Comparison of ENCODE assay signal across 2 cellular contexts in genomic region chrX:52819788-52820187, GRCh38.
TF ChIP-seq lines count a peak whose summit lies in the region.

No MANE protein-coding gene starts in this region.

TF ChIP-seq in HepG2, 621 proteins besides CTCF, POLR2A, EP300 and RAD21:
- TF ChIP-seq, protein P1, sequence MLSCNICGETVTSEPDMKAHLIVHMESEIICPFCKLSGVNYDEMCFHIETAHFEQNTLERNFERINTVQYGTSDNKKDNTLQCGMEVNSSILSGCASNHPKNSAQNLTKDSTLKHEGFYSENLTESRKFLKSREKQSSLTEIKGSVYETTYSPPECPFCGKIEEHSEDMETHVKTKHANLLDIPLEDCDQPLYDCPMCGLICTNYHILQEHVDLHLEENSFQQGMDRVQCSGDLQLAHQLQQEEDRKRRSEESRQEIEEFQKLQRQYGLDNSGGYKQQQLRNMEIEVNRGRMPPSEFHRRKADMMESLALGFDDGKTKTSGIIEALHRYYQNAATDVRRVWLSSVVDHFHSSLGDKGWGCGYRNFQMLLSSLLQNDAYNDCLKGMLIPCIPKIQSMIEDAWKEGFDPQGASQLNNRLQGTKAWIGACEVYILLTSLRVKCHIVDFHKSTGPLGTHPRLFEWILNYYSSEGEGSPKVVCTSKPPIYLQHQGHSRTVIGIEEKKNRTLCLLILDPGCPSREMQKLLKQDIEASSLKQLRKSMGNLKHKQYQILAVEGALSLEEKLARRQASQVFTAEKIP (CRISPR knock-in tag; IDR thresholded peaks at IDR 0.05; ENCODE audit: borderline replicate concordance) = no peak
- TF ChIP-seq NFYB (CRISPR knock-in tag; IDR thresholded peaks at IDR 0.05) (no peak), ZNF44 (CRISPR knock-in tag; IDR thresholded peaks at IDR 0.05) (no peak), ZSCAN30 (CRISPR knock-in tag; IDR thresholded peaks at IDR 0.05) (no peak), SIN3A (IDR thresholded peaks at IDR 0.05; ENCODE audit: borderline replicate concordance, low read depth, low read length) (no peak), SOX6 (IDR thresholded peaks at IDR 0.05) (no peak), SOX6 (CRISPR knock-in tag; IDR thresholded peaks at IDR 0.05) (no peak), MAFK (conservative IDR thresholded peaks at IDR 0.05 in 1 of 2, IDR thresholded peaks at IDR 0.05 in 1 of 2; ENCODE audit: low read length in 2 of 2) (peak; percentile 8 to 72; a peak in 2 of 4 replicates), NR3C1 (CRISPR knock-in tag; IDR thresholded peaks at IDR 0.05) (no peak), MAFF (IDR thresholded peaks at IDR 0.05; ENCODE audit: low read depth, low read length) (peak; percentile 42)
- TF ChIP-seq, protein P2, sequence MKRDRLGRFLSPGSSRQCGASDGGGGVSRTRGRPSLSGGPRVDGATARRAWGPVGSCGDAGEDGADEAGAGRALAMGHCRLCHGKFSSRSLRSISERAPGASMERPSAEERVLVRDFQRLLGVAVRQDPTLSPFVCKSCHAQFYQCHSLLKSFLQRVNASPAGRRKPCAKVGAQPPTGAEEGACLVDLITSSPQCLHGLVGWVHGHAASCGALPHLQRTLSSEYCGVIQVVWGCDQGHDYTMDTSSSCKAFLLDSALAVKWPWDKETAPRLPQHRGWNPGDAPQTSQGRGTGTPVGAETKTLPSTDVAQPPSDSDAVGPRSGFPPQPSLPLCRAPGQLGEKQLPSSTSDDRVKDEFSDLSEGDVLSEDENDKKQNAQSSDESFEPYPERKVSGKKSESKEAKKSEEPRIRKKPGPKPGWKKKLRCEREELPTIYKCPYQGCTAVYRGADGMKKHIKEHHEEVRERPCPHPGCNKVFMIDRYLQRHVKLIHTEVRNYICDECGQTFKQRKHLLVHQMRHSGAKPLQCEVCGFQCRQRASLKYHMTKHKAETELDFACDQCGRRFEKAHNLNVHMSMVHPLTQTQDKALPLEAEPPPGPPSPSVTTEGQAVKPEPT (CRISPR knock-in tag; IDR thresholded peaks at IDR 0.05; ENCODE audit: low read depth) = no peak
TF ChIP-seq in HepG2: peak in this region for 2.

TF ChIP-seq in IMR-90, 13 proteins besides CTCF, POLR2A, EP300 and RAD21:
- TF ChIP-seq SMC3 (IDR thresholded peaks at IDR 0.05; ENCODE audit: low read depth, low read length) = no peak
- TF ChIP-seq MAZ (IDR thresholded peaks at IDR 0.05; ENCODE audit: borderline replicate concordance, low read depth, low read length) = no peak
- no peak for TF ChIP-seq BHLHE40 (IDR thresholded peaks at IDR 0.05; ENCODE audit: low read depth, low read length)
- peak; percentile 75 for TF ChIP-seq MAFK (IDR thresholded peaks at IDR 0.05; ENCODE audit: low read depth, low read length)
TF ChIP-seq in IMR-90: peak in this region for 1.
